In the genomic region with DNA sequence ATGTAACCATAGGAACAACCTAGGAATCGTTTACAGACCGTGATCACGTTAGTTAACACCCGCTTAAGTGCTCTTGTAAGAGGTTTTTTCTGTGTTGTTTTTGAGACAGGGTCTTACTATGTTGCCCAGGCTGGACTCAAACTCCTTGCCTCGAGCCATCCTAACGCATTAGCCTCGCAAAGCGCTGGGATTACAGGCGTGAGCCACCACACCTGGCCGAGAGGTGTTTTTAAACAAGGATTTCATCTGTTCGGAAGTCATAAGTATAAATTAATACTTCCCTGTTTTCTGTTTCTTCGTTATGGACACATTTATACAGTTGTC, we compare ENCODE assay signal across 8 cellular contexts. TPM values are rescaled to one million over a fixed set of nuclear protein-coding genes. Genes with fewer than 3 reads are reported as not detected.
A peak's percentile ranks its signal among the peaks of the same experiment; 100 is the strongest.
DNase-seq lines count a peak whose midpoint lies in the region; ATAC-seq and TF ChIP-seq lines count a peak whose summit lies in the region.

No MANE protein-coding gene starts in this region.

- TF ChIP-seq EP300 in gastroesophageal sphincter (IDR thresholded peaks at IDR 0.05): no peak

- peak; percentile 15 for DNase-seq in DMS79 treated with DMSO at 0.1 percent for 48 hours (lab: John Stamatoyannopoulos, UW)
- DNase-seq in DMS79 (lab: John Stamatoyannopoulos, UW): no peak
- peak in 1 of 34 experiments; percentile 10 for DNase-seq in T-cell
- no peak for DNase-seq in smooth muscle cell (lab: John Stamatoyannopoulos, UW; ENCODE audit: unreplicated experiment)
- no peak for DNase-seq in NCI-H446 (lab: John Stamatoyannopoulos, UW)

- no peak for TF ChIP-seq CTCF in gastroesophageal sphincter (IDR thresholded peaks at IDR 0.05)
- TF ChIP-seq CTCF in smooth muscle cell (IDR thresholded peaks at IDR 0.05; ENCODE audit: borderline replicate concordance, insufficient read depth, poor library complexity, severe bottlenecking): no peak

- peaks cover 16 to 18% of the 10 kb centered on the region in 2 donors for H3K27me3 Mint-ChIP-seq in T-cell

- H3K4me1 Mint-ChIP-seq in T-cell: peaks cover 25 to 35% (median 29%) of the 10 kb centered on the region in 3 donors

- H3F3A ChIP-seq in smooth muscle cell (ENCODE audit: low read depth): no peaks in the 10 kb centered on the region

- ATAC-seq in T-cell (replicated peaks in 1 of 4): no peak
- no peak for ATAC-seq in gastroesophageal sphincter
- ATAC-seq in HG03095 (IDR thresholded peaks at IDR 0.05; ENCODE audit: unreplicated experiment): no peak
- ATAC-seq in HG03342 (IDR thresholded peaks at IDR 0.05; ENCODE audit: unreplicated experiment): no peak

- H3K36me3 Mint-ChIP-seq in T-cell: peaks cover 4% of the 10 kb centered on the region

- H3K79me2 ChIP-seq in smooth muscle cell (ENCODE audit: low read depth): peaks cover 43% of the 10 kb centered on the region

- no peaks in the 10 kb centered on the region for H3K9me3 Mint-ChIP-seq in T-cell

- 5 to 8% methylated on average over 5 to 7 of the region's 12 CpGs for WGBS in gastroesophageal sphincter (ENCODE audit: low coverage in 1 of 2), 2 donors
- WGBS in smooth muscle cell (ENCODE audit: low lambda C conversion rate): 1% methylated on average over 12 of the region's 12 CpGs

- no peak for TF ChIP-seq POLR2A in gastroesophageal sphincter (IDR thresholded peaks at IDR 0.05)

- CTCF ChIA-PET in T-cell (lab: Charles Lee): no interaction called here

- H3K36me3 ChIP-seq in gastroesophageal sphincter (peaks cover 3 to 35% of the 10 kb centered on the region in 2 donors), smooth muscle cell (ENCODE audit: low read depth) (peaks cover 12% of the 10 kb centered on the region)

- POLR2A ChIA-PET in T-cell (lab: Charles Lee): no interaction called here

- H3K4me1 ChIP-seq in gastroesophageal sphincter (peaks cover 0 to 31% (median 3%) of the 10 kb centered on the region in 3 donors), smooth muscle cell (ENCODE audit: low read depth) (peaks cover 16% of the 10 kb centered on the region)

- peak overlapping the region; percentile 92 to 96 (median 92) for H3K4me3 Mint-ChIP-seq in T-cell

- peak overlapping the region; percentile 96 for H2AFZ ChIP-seq in smooth muscle cell (ENCODE audit: low read depth)

- peak overlapping the region; percentile 30 to 71 for H3K27ac Mint-ChIP-seq in T-cell

- peak overlapping the region; percentile 12 to 89 (median 84) for H3K27ac ChIP-seq in gastroesophageal sphincter
- no peak overlapping the region for H3K27ac ChIP-seq in smooth muscle cell (ENCODE audit: low read depth)

- peaks cover 31% of the 10 kb centered on the region for H4K20me1 ChIP-seq in smooth muscle cell (ENCODE audit: low read depth)

- H3K9ac ChIP-seq in smooth muscle cell (ENCODE audit: low read depth): peak overlapping the region; percentile 76

- H3K4me3 ChIP-seq in gastroesophageal sphincter (peak overlapping the region; percentile 61 to 65), smooth muscle cell (peak overlapping the region; percentile 76)

- no peaks in the 10 kb centered on the region for H3K9me3 ChIP-seq in gastroesophageal sphincter
- H3K9me3 ChIP-seq in smooth muscle cell (replicated peaks; ENCODE audit: low read depth): no peaks in the 10 kb centered on the region

- H3K4me2 ChIP-seq in smooth muscle cell: peak overlapping the region; percentile 91

- H3K27me3 ChIP-seq in gastroesophageal sphincter: peaks cover 13% of the 10 kb centered on the region
- H3K27me3 ChIP-seq in smooth muscle cell (ENCODE audit: low read depth): peaks cover 5% of the 10 kb centered on the region

RNA-seq across cellular contexts. Expression of a gene that starts 0.7 kb away (rescaled TPM):
- total RNA-seq in T-cell (10 to 100 TPM in 4 of 5 donors, 1 to 10 TPM in 1; 8.1 to 25.3 (median 20.9) TPM), gastroesophageal sphincter (10 to 100 TPM; 23.0 to 41.6 (median 30.6) TPM), smooth muscle cell (27.7 and 38.6 TPM in 2 replicates)
- polyA plus RNA-seq in smooth muscle cell: 19.7 and 28.2 TPM in 2 replicates

RNA-seq across cellular contexts. Expression of a gene that starts 45.6 kb away (rescaled TPM):
- total RNA-seq in T-cell: under 1 TPM in 4 of 5 donors, not detected in 1; 0.09 to 0.58 (median 0.13) TPM
- under 1 TPM in 1 of 4 donors, not detected in 3; 0.15 TPM for total RNA-seq in gastroesophageal sphincter
- total RNA-seq in smooth muscle cell: not detected in 2 replicates
- not detected in 2 replicates for polyA plus RNA-seq in smooth muscle cell
